Comparison of ENCODE assay signal across 33 cellular contexts in genomic region chr9:70127540-70128416, GRCh38.
DNase-seq lines count a peak whose midpoint lies in the region; TF ChIP-seq lines count a peak whose summit lies in the region.
"Had no signal": no experiment of that assay in that cellular context is flagged by ENCODE, and none has a peak within 500 bp of the region (broad histone marks: within the 10 kb centered on the region; RNA-seq: fewer than 3 reads in every experiment).

No MANE protein-coding gene starts in this region.

- H3K4me1 Mint-ChIP-seq in chondrocyte (ENCODE audit: low read depth) (peaks cover 62% of the 10 kb centered on the region), osteocyte (ENCODE audit: unreplicated experiment) (peaks cover 25% of the 10 kb centered on the region), endodermal cell (peaks cover 12% of the 10 kb centered on the region)
- H3K4me1 Mint-ChIP-seq: activated CD4-positive, alpha-beta T cell treated with anti-CD3 and anti-CD28 coated beads, Interleukin-2, amount 10 ng/mL, durations not matched to agents 24 days and 14 days had no signal

- H2AFZ ChIP-seq in hepatocyte, result no peak overlapping the region

- H3K36me3 ChIP-seq in hepatocyte (replicated peaks; ENCODE audit: insufficient read depth, low read depth) (no peaks in the 10 kb centered on the region), endodermal cell (ENCODE audit: control insufficient read depth, insufficient read depth, low read length) (no peaks in the 10 kb centered on the region)
- H3K36me3 ChIP-seq: cardiac muscle cell, neutrophil, prostate gland had no signal

- H3K79me2 ChIP-seq in hepatocyte, result no peaks in the 10 kb centered on the region

- H3K9me3 Mint-ChIP-seq in chondrocyte (ENCODE audit: low read depth), result no peaks in the 10 kb centered on the region
- no peaks in the 10 kb centered on the region for H3K9me3 Mint-ChIP-seq in osteocyte (ENCODE audit: unreplicated experiment)
- no peaks in the 10 kb centered on the region for H3K9me3 Mint-ChIP-seq in endodermal cell
- H3K9me3 Mint-ChIP-seq: activated CD4-positive, alpha-beta T cell treated with anti-CD3 and anti-CD28 coated beads, Interleukin-2, amount 10 ng/mL, durations not matched to agents 24 days and 14 days; CD14-positive monocyte; HFFc6; WTC11 had no signal

- peak overlapping the region; percentile 26 for H3K4me3 Mint-ChIP-seq in chondrocyte (ENCODE audit: unreplicated experiment)
- H3K4me3 Mint-ChIP-seq in osteocyte (ENCODE audit: unreplicated experiment), result no peak overlapping the region
- H3K4me3 Mint-ChIP-seq in endodermal cell, result no peak overlapping the region
- H3K4me3 Mint-ChIP-seq: activated CD4-positive, alpha-beta T cell treated with anti-CD3 and anti-CD28 coated beads, Interleukin-2, amount 10 ng/mL, durations not matched to agents 24 days and 14 days; activated naive CD8-positive, alpha-beta T cell; CD14-positive monocyte; HFFc6; WTC11 had no signal

- no peak for DNase-seq in chondrocyte (ENCODE audit: low spot score)
- DNase-seq in hepatocyte (ENCODE audit: low spot score), result no peak
- no peak for DNase-seq in osteocyte (ENCODE audit: extremely low spot score, unreplicated experiment)
- no peak for DNase-seq in SW 1271 (lab: John Stamatoyannopoulos, UW)
- DNase-seq in mucosa of gallbladder (ENCODE audit: low spot score), result no peak
- no peak for DNase-seq in endodermal cell
- DNase-seq in NCI-H345 treated with DMSO at 0.1 percent for 48 hours (lab: John Stamatoyannopoulos, UW; ENCODE audit: unreplicated experiment), result no peak
- DNase-seq: 8988T; activated CD4-positive, alpha-beta T cell treated with anti-CD3 and anti-CD28 coated beads, Interleukin-2, amount 10 ng/mL, durations not matched to agents 24 days and 14 days; activated effector memory CD4-positive, alpha-beta T cell treated with Interleukin-2 at 50 U/mL for 16 hours; aorta; Caco-2; DMS53; foreskin melanocyte; GDM1; heart right ventricle; HFFc6; mesendoderm; NCI-H1092; NCI-H1694; NCI-H510A; sigmoid colon; stimulated activated CD4-positive, alpha-beta T cell treated with anti-CD3 and anti-CD28 coated beads, Interleukin-15, amount 100 ng/mL, for 24 hours; stimulated activated CD4-positive, alpha-beta T cell treated with anti-CD3 and anti-CD28 coated beads, Interleukin-4, amount 100 ng/mL, for 4 hours; T1000 had no signal

- H3K4me2 ChIP-seq in hepatocyte, result no peak overlapping the region

- H3K27me3 Mint-ChIP-seq in chondrocyte (ENCODE audit: low read depth) (no peaks in the 10 kb centered on the region), osteocyte (ENCODE audit: unreplicated experiment) (no peaks in the 10 kb centered on the region), endodermal cell (ENCODE audit: insufficient read depth) (no peaks in the 10 kb centered on the region)
- H3K27me3 Mint-ChIP-seq: activated CD4-positive, alpha-beta T cell treated with anti-CD3 and anti-CD28 coated beads, Interleukin-2, amount 10 ng/mL, durations not matched to agents 24 days and 14 days had no signal

- H3K9me3 ChIP-seq in hepatocyte (ENCODE audit: low read depth) (no peaks in the 10 kb centered on the region), endodermal cell (ENCODE audit: control insufficient read depth, low read length) (no peaks in the 10 kb centered on the region)
- H3K9me3 ChIP-seq: Caco-2, heart right ventricle, neutrophil, prostate gland, sigmoid colon had no signal

- H3K27ac ChIP-seq in C4-2B (peak overlapping the region; percentile 29; the same call in 1 of the 2 replicates), hepatocyte (peak overlapping the region; percentile 34), endodermal cell (ENCODE audit: low read depth, low read length) (no peak overlapping the region)
- H3K27ac ChIP-seq: cardiac muscle cell, neutrophil, prostate gland, sigmoid colon had no signal

- no peak overlapping the region for H3K4me3 ChIP-seq in hepatocyte
- H3K4me3 ChIP-seq in endodermal cell (ENCODE audit: low read length), result no peak overlapping the region
- H3K4me3 ChIP-seq: cardiac muscle cell, heart right ventricle, K562, prostate gland, sigmoid colon had no signal

- H3K27ac Mint-ChIP-seq in chondrocyte (ENCODE audit: unreplicated experiment), result peak overlapping the region; percentile 82
- peak overlapping the region; percentile 60 for H3K27ac Mint-ChIP-seq in osteocyte (ENCODE audit: unreplicated experiment)
- no peak overlapping the region for H3K27ac Mint-ChIP-seq in endodermal cell
- H3K27ac Mint-ChIP-seq: activated CD4-positive, alpha-beta T cell treated with anti-CD3 and anti-CD28 coated beads, Interleukin-2, amount 10 ng/mL, durations not matched to agents 24 days and 14 days; activated naive CD8-positive, alpha-beta T cell; CD14-positive monocyte; HFFc6; WTC11 had no signal

- no peaks in the 10 kb centered on the region for H3K9me2 ChIP-seq in hepatocyte (replicated peaks; ENCODE audit: insufficient read depth)

- no peak overlapping the region for H3K9ac ChIP-seq in endodermal cell (ENCODE audit: extremely low read depth, low read length, poor library complexity, severe bottlenecking)

- no peak for TF ChIP-seq CTCF in C4-2B (conservative IDR thresholded peaks at IDR 0.05)
- no peak for TF ChIP-seq CTCF in chondrocyte (IDR thresholded peaks at IDR 0.05)
- no peak for TF ChIP-seq CTCF in hepatocyte (IDR thresholded peaks at IDR 0.05; ENCODE audit: poor library complexity)
- TF ChIP-seq CTCF in osteocyte (IDR thresholded peaks at IDR 0.05), result no peak
- TF ChIP-seq CTCF in endodermal cell (conservative IDR thresholded peaks at IDR 0.05), result no peak

- peaks cover 6% of the 10 kb centered on the region for H3K4me1 ChIP-seq in hepatocyte (ENCODE audit: insufficient read depth)
- peaks cover 3% of the 10 kb centered on the region for H3K4me1 ChIP-seq in endodermal cell (ENCODE audit: control insufficient read depth, insufficient read depth, low read length)
- H3K4me1 ChIP-seq: Caco-2, prostate gland had no signal

- H3K36me3 Mint-ChIP-seq in chondrocyte (ENCODE audit: low read depth) (peaks cover 20% of the 10 kb centered on the region), osteocyte (ENCODE audit: unreplicated experiment) (peaks cover 3% of the 10 kb centered on the region), endodermal cell (ENCODE audit: low read depth) (peaks cover 2% of the 10 kb centered on the region)
- H3K36me3 Mint-ChIP-seq: activated naive CD8-positive, alpha-beta T cell; CD14-positive monocyte; WTC11 had no signal

- no peaks in the 10 kb centered on the region for H4K20me1 ChIP-seq in hepatocyte (ENCODE audit: insufficient read depth, poor library complexity, severe bottlenecking)

- H3K27me3 ChIP-seq in hepatocyte (no peaks in the 10 kb centered on the region), endodermal cell (ENCODE audit: control insufficient read depth, insufficient read depth, low read length, poor library complexity, severe bottlenecking) (no peaks in the 10 kb centered on the region)
- H3K27me3 ChIP-seq: cardiac muscle cell, heart right ventricle, neutrophil, sigmoid colon had no signal

- WGBS in hepatocyte (ENCODE audit: low lambda C conversion rate, missing lambda C conversion rate), result 71% methylated on average over 7 of the region's 7 CpGs
- WGBS in endodermal cell (ENCODE audit: insufficient coverage in 1 of 2, insufficient read length in 1 of 2), 2 experiments, result 89 to 100% methylated on average over 3 to 7 of the region's 7 CpGs
